25 cellular contexts compared by ENCODE assay signal in genomic region chr11:73168925-73169579, GRCh38. TPM values are rescaled to one million over a fixed set of nuclear protein-coding genes. Genes with fewer than 3 reads are reported as not detected.
A peak's percentile ranks its signal among the peaks of the same experiment; 100 is the strongest.
DNase-seq lines count a peak whose midpoint lies in the region; ATAC-seq, FAIRE-seq and TF ChIP-seq lines count a peak whose summit lies in the region.
"Had no signal": no experiment of that assay in that cellular context is flagged by ENCODE, and none has a peak within 500 bp of the region (broad histone marks: within the 10 kb centered on the region; RNA-seq: fewer than 3 reads in every experiment).

No MANE protein-coding gene starts in this region.

- peaks cover 0 to 3% of the 10 kb centered on the region in 2 donors for H3K4me1 ChIP-seq in kidney (ENCODE audit: control insufficient read depth in 1 of 2, insufficient read depth in 1 of 2, low read depth in 1 of 2, low read length in 2 of 2)
- H3K4me1 ChIP-seq in spleen: peaks cover 8 to 82% (median 55%) of the 10 kb centered on the region in 6 donors

- POLR2A ChIA-PET in activated CD4-positive, alpha-beta T cell treated with anti-CD3 and anti-CD28 coated beads, Interleukin-2, amount 10 ng/mL, durations not matched to agents 7 days and 5 days (lab: Charles Lee): no interaction called here

- TF ChIP-seq CTCF in chondrocyte (IDR thresholded peaks at IDR 0.05) (peak; percentile 32), kidney (IDR thresholded peaks at IDR 0.05; ENCODE audit: borderline replicate concordance, extremely low read depth, insufficient read depth) (no peak), spleen (IDR thresholded peaks at IDR 0.05 in 8 of 11, conservative IDR thresholded peaks at IDR 0.05 in 3 of 11) (no peak)

- no peaks in the 10 kb centered on the region for H3K27me3 Mint-ChIP-seq in chondrocyte (ENCODE audit: low read depth)
- peaks cover 3% of the 10 kb centered on the region for H3K27me3 Mint-ChIP-seq in activated CD4-positive, alpha-beta T cell treated with anti-CD3 and anti-CD28 coated beads, Interleukin-2, amount 10 ng/mL, durations not matched to agents 7 days and 5 days
- H3K27me3 Mint-ChIP-seq: natural killer cell treated with Interleukin-12 subunit alpha and Interleukin-12 subunit beta and Interleukin-15 and Interleukin-18, amount 100 ng/mL, for 72 hours had no signal

- H3K9me3 ChIP-seq in kidney (ENCODE audit: control insufficient read depth in 1 of 2, low read length in 2 of 2) (no peaks in the 10 kb centered on the region), spleen (no peaks in the 10 kb centered on the region)
- H3K9me3 ChIP-seq: tibial artery had no signal

- peaks cover 35% of the 10 kb centered on the region for H3K4me1 Mint-ChIP-seq in chondrocyte (ENCODE audit: low read depth)
- H3K4me1 Mint-ChIP-seq in activated CD4-positive, alpha-beta T cell treated with anti-CD3 and anti-CD28 coated beads, Interleukin-2, amount 10 ng/mL, durations not matched to agents 7 days and 5 days: peaks cover 8% of the 10 kb centered on the region
- H3K4me1 Mint-ChIP-seq: CD4-positive, alpha-beta memory T cell had no signal

- no peak overlapping the region for H3K27ac Mint-ChIP-seq in chondrocyte (ENCODE audit: unreplicated experiment)
- H3K27ac Mint-ChIP-seq in activated CD4-positive, alpha-beta T cell treated with anti-CD3 and anti-CD28 coated beads, Interleukin-2, amount 10 ng/mL, durations not matched to agents 7 days and 5 days: no peak overlapping the region
- H3K27ac Mint-ChIP-seq: activated T-helper 2 cell treated with anti-CD3 and anti-CD28 coated beads, Interferon-gamma antibody, Interleukin-2, Interleukin-4, amounts not matched to agents 10 μg/mL and 5 μg/mL and 100 μg/mL, durations not matched to agents 14 hours and 24 hours and 36 hours; brain had no signal

- WGBS in spleen, 5 donors: 85 to 88% (median 85%) methylated on average over 11 of the region's 11 CpGs

- H3K27me3 ChIP-seq in spleen (replicated peaks in 1 of 7): no peaks in the 10 kb centered on the region
- H3K27me3 ChIP-seq: tibial artery had no signal

- intact Hi-C loops in kidney (cut with DNase I) (no loop called here), spleen (cut with DNase I; ENCODE audit: low total_unique reads) (no loop called here)

- no peak for ATAC-seq in HG02973 (IDR thresholded peaks at IDR 0.05; ENCODE audit: unreplicated experiment)
- ATAC-seq: natural killer cell treated with Interleukin-12 subunit alpha and Interleukin-12 subunit beta and Interleukin-15 and Interleukin-18, amount 100 ng/mL, for 72 hours; Panc1 had no signal

- no peak for TF ChIP-seq POLR2A in spleen (IDR thresholded peaks at IDR 0.05)

- CTCF ChIA-PET in activated CD4-positive, alpha-beta T cell treated with anti-CD3 and anti-CD28 coated beads, Interleukin-2, amount 10 ng/mL, durations not matched to agents 7 days and 5 days (lab: Charles Lee): interaction anchor here (0.8 to 1.3 kb wide), 3 partner anchors 9 to 444 kb away, joined by 4 read pairs; no protein-coding TSS in a partner anchor

- no peaks in the 10 kb centered on the region for H3K36me3 Mint-ChIP-seq in chondrocyte (ENCODE audit: low read depth)
- no peaks in the 10 kb centered on the region for H3K36me3 Mint-ChIP-seq in activated CD4-positive, alpha-beta T cell treated with anti-CD3 and anti-CD28 coated beads, Interleukin-2, amount 10 ng/mL, durations not matched to agents 7 days and 5 days (ENCODE audit: low read depth)
- H3K36me3 Mint-ChIP-seq: brain; CD4-positive, alpha-beta memory T cell; natural killer cell treated with Interleukin-12 subunit alpha and Interleukin-12 subunit beta and Interleukin-15 and Interleukin-18, amount 100 ng/mL, for 72 hours had no signal

- H3K4me3 Mint-ChIP-seq in chondrocyte (ENCODE audit: unreplicated experiment): no peak overlapping the region
- no peak overlapping the region for H3K4me3 Mint-ChIP-seq in activated CD4-positive, alpha-beta T cell treated with anti-CD3 and anti-CD28 coated beads, Interleukin-2, amount 10 ng/mL, durations not matched to agents 7 days and 5 days
- H3K4me3 Mint-ChIP-seq: brain; CD4-positive, alpha-beta memory T cell; natural killer cell treated with Interleukin-12 subunit alpha and Interleukin-12 subunit beta and Interleukin-15 and Interleukin-18, amount 100 ng/mL, for 72 hours had no signal

- H3K27ac ChIP-seq in kidney (ENCODE audit: low read depth in 2 of 2, low read length in 2 of 2) (no peak overlapping the region), spleen (peak overlapping the region in 4 of 8 donors; percentile 23 to 66 (median 58))
- H3K27ac ChIP-seq: VCaP had no signal

- DNase-seq in M059J (ENCODE audit: low read depth): peak; percentile 12
- no peak for DNase-seq in chondrocyte (ENCODE audit: low spot score)
- peak; percentile 29 for DNase-seq in kidney
- peak; percentile 35 for DNase-seq in spleen
- DNase-seq in activated CD4-positive, alpha-beta T cell treated with anti-CD3 and anti-CD28 coated beads, Interleukin-2, amount 10 ng/mL, durations not matched to agents 7 days and 5 days: no peak
- DNase-seq in LoVo (ENCODE audit: low spot score): no peak
- DNase-seq: activated CD4-positive, alpha-beta T cell treated with anti-CD3 and anti-CD28 coated beads, Interleukin-2, amount 50 U/mL, for 4 hours; activated CD8-positive, alpha-beta memory T cell treated with anti-CD3 and anti-CD28 coated beads, Interleukin-2, amount 50 U/mL, for 4 hours; CD4-positive, alpha-beta memory T cell; DMS79; Kasumi-1; NCI-H1105; NCI-H2029 treated with DMSO at 0.1 percent for 48 hours; NCI-H345; small intestine; stimulated activated naive CD4-positive, alpha-beta T cell; T-helper 2 cell; tibial artery had no signal

- H3K4me3 ChIP-seq in kidney (ENCODE audit: low read length in 2 of 2) (no peak overlapping the region), spleen (no peak overlapping the region)
- H3K4me3 ChIP-seq: tibial artery had no signal

- H3K36me3 ChIP-seq in kidney (ENCODE audit: control insufficient read depth in 1 of 2, insufficient read depth in 2 of 2, low read length in 2 of 2) (no peaks in the 10 kb centered on the region), spleen (no peaks in the 10 kb centered on the region)
- H3K36me3 ChIP-seq: tibial artery had no signal

- FAIRE-seq in kidney (lab: Jason Lieb, UNC): no peak
- FAIRE-seq: colon, small intestine had no signal

- no peak overlapping the region for H3K9ac ChIP-seq in kidney (ENCODE audit: low read length in 2 of 2)

- H3K9me3 Mint-ChIP-seq in chondrocyte (ENCODE audit: low read depth): no peaks in the 10 kb centered on the region
- no peaks in the 10 kb centered on the region for H3K9me3 Mint-ChIP-seq in activated CD4-positive, alpha-beta T cell treated with anti-CD3 and anti-CD28 coated beads, Interleukin-2, amount 10 ng/mL, durations not matched to agents 7 days and 5 days
- H3K9me3 Mint-ChIP-seq: activated T-helper 2 cell treated with anti-CD3 and anti-CD28 coated beads, Interferon-gamma antibody, Interleukin-2, Interleukin-4, amounts not matched to agents 10 μg/mL and 5 μg/mL and 100 μg/mL, durations not matched to agents 14 hours and 24 hours and 36 hours; brain; CD4-positive, alpha-beta memory T cell; natural killer cell treated with Interleukin-12 subunit alpha and Interleukin-12 subunit beta and Interleukin-15 and Interleukin-18, amount 100 ng/mL, for 72 hours had no signal

RNA-seq across cellular contexts. Expression of gene FCHSD2, which starts 26.9 kb away (rescaled TPM):
- 6.6 and 10.3 TPM in 2 replicates for total RNA-seq in M059J (2014; rRNA removed; shearing (Covaris generic))
- total RNA-seq in chondrocyte: 38.7 to 69.5 TPM (median 66.8 TPM) in 3 replicates
- 58.7 TPM for total RNA-seq in kidney
- polyA plus RNA-seq in kidney (ENCODE audit: insufficient read depth, low read depth, low replicate concordance): 8.0 TPM
- total RNA-seq in spleen: 100 to 1,000 TPM in 4 of 7 donors, 10 to 100 TPM in 3; 66.1 to 129 (median 110) TPM
- 10 to 100 TPM; 30.2 to 35.0 (median 32.2) TPM for polyA plus RNA-seq in spleen
- total RNA-seq in activated CD4-positive, alpha-beta T cell treated with anti-CD3 and anti-CD28 coated beads, Interleukin-2, amount 10 ng/mL, durations not matched to agents 7 days and 5 days: 10 to 100 TPM; 52.8 to 57.2 TPM

RNA-seq across cellular contexts. Expression of gene P2RY2, which starts 49.0 kb away (rescaled TPM):
- 0.30 and 0.84 TPM in 2 replicates for total RNA-seq in M059J (2014; rRNA removed; shearing (Covaris generic))
- total RNA-seq in chondrocyte: 0.32 TPM in 1 of 3 replicates, not detected in the others
- total RNA-seq in kidney: 9.7 TPM
- polyA plus RNA-seq in kidney (ENCODE audit: insufficient read depth, low read depth, low replicate concordance): 1.3 TPM
- 10 to 100 TPM in 5 of 7 donors, 1 to 10 TPM in 2; 8.3 to 17.5 (median 12.0) TPM for total RNA-seq in spleen
- 1 to 10 TPM in 2 of 3 donors, under 1 TPM in 1; 0.99 to 3.3 (median 1.2) TPM for polyA plus RNA-seq in spleen
- not detected for total RNA-seq in activated CD4-positive, alpha-beta T cell treated with anti-CD3 and anti-CD28 coated beads, Interleukin-2, amount 10 ng/mL, durations not matched to agents 7 days and 5 days
- total RNA-seq: activated T-helper 2 cell treated with anti-CD3 and anti-CD28 coated beads, Interferon-gamma antibody, Interleukin-2, Interleukin-4, amounts not matched to agents 10 μg/mL and 5 μg/mL and 100 μg/mL, durations not matched to agents 14 hours and 24 hours and 36 hours; CD4-positive, alpha-beta memory T cell had no signal
- polyA plus RNA-seq: CD4-positive, alpha-beta memory T cell had no signal

Comparison
In these comparisons a context has a peak if more than half of its experiments do, and no peak if none do; other contexts are left out.
1. DNase-seq: peak in M059J (single experiment), kidney (single experiment) and spleen (single experiment); none in chondrocyte (single experiment), activated CD4-positive, alpha-beta T cell treated with anti-CD3 and anti-CD28 coated beads, Interleukin-2, amount 10 ng/mL, durations not matched to agents 7 days and 5 days (single experiment) and LoVo (single experiment).